Comparison of ENCODE assay signal across 18 cellular contexts in genomic region chr20:50067018-50067417, GRCh38. TPM values are rescaled to one million over a fixed set of nuclear protein-coding genes. Genes with fewer than 3 reads are reported as not detected.
DNase-seq lines count a peak whose midpoint lies in the region; ATAC-seq, FAIRE-seq and TF ChIP-seq lines count a peak whose summit lies in the region.
"Had no signal": no experiment of that assay in that cellular context is flagged by ENCODE, and none has a peak within 500 bp of the region (broad histone marks: within the 10 kb centered on the region; RNA-seq: fewer than 3 reads in every experiment).

No MANE protein-coding gene starts in this region.

- H2AFZ ChIP-seq in HepG2 (ENCODE audit: low read length) (no peak overlapping the region), H1 (ENCODE audit: low read length) (no peak overlapping the region)

- no peak overlapping the region for H3K4me3 ChIP-seq in HepG2 (replicated peaks in 1 of 3; ENCODE audit: insufficient read depth in 1 of 3, low read depth in 2 of 3, low read length in 3 of 3)
- no peak overlapping the region for H3K4me3 ChIP-seq in right lobe of liver
- no peak overlapping the region for H3K4me3 ChIP-seq in H1 (ENCODE audit: extremely low read depth in 1 of 4, insufficient read depth in 2 of 4, low read depth in 3 of 4, low read length in 4 of 4)
- H3K4me3 ChIP-seq: BLaER1 had no signal

- no peak overlapping the region for H3K56ac ChIP-seq in H1 (replicated peaks; ENCODE audit: insufficient read length, low read depth, low read length)

- H3K27ac ChIP-seq in HepG2 (ENCODE audit: extremely low read length, insufficient read depth, low read length) (no peak overlapping the region), right lobe of liver (no peak overlapping the region), H1 (ENCODE audit: low read depth, low read length) (no peak overlapping the region)
- H3K27ac ChIP-seq: BLaER1 had no signal

- H4K20me1 ChIP-seq in HepG2 (ENCODE audit: insufficient read depth, low read length): no peaks in the 10 kb centered on the region
- H4K20me1 ChIP-seq in H1 (replicated peaks in 1 of 2; ENCODE audit: control insufficient read depth in 1 of 2, insufficient read depth in 2 of 2, low read length in 2 of 2): no peaks in the 10 kb centered on the region
- H4K20me1 ChIP-seq: BLaER1 had no signal

- H3K23me2 ChIP-seq in H1 (ENCODE audit: low read depth, low read length): no peaks in the 10 kb centered on the region

- intact Hi-C loops in HepG2 (cut with micrococcal nuclease; ENCODE audit: unreplicated experiment): no loop called here
- intact Hi-C loops in right lobe of liver (cut with DNase I): loop anchor here in 1 of 2 donors (5.0 kb wide), 1 partner anchor 85 kb away; the partner anchor contains the start of gene SNAI1

- H3K79me1 ChIP-seq in H1 (ENCODE audit: low read depth, low read length): no peaks in the 10 kb centered on the region

- peaks cover 0 to 26% of the 10 kb centered on the region in 2 experiments; a peak in 1 of 5 replicates for H3K27me3 ChIP-seq in HepG2 (ENCODE audit: control insufficient read depth in 1 of 2, insufficient read depth in 2 of 2, low read length in 2 of 2)
- H3K27me3 ChIP-seq in right lobe of liver: no peaks in the 10 kb centered on the region
- H3K27me3 ChIP-seq in H1 (replicated peaks in 1 of 4; ENCODE audit: control insufficient read depth in 3 of 4, extremely low read depth in 1 of 4, insufficient read depth in 3 of 4, low read length in 3 of 4): no peaks in the 10 kb centered on the region
- H3K27me3 ChIP-seq: BLaER1 had no signal

- H3K79me2 ChIP-seq in HepG2 (ENCODE audit: insufficient read depth, low read length) (no peaks in the 10 kb centered on the region), H1 (ENCODE audit: control insufficient read depth in 1 of 2, insufficient read depth in 2 of 2, low read length in 2 of 2) (no peaks in the 10 kb centered on the region)

- ATAC-seq in HepG2: no peak
- ATAC-seq in right lobe of liver: no peak
- ATAC-seq in GM18502 (IDR thresholded peaks at IDR 0.05; ENCODE audit: poor library complexity, unreplicated experiment): no peak
- no peak for ATAC-seq in left lobe of liver

- no peak overlapping the region for H2AK5ac ChIP-seq in H1 (ENCODE audit: low read depth, low read length)

- DNase-seq in HepG2 (ENCODE audit: low spot score) (no peak), right lobe of liver (no peak), H1 (ENCODE audit: low read depth in 1 of 2, low spot score in 2 of 2) (no peak), nephron progenitor cell (no peak), type B pancreatic cell (ENCODE audit: extremely low spot score, unreplicated experiment) (no peak), NCI-H2029 treated with DMSO at 0.1 percent for 48 hours (lab: John Stamatoyannopoulos, UW) (no peak), left lobe of liver (ENCODE audit: low spot score) (no peak)
- DNase-seq: 8988T; CD4-positive, alpha-beta memory T cell; DMS153; DMS79; GDM1; GOT3; H9 had no signal

- no peak for TF ChIP-seq POLR2A in HepG2 (IDR thresholded peaks at IDR 0.05; ENCODE audit: insufficient read depth in 1 of 2, low read depth in 2 of 2, low read length in 2 of 2)
- TF ChIP-seq POLR2A in right lobe of liver (IDR thresholded peaks at IDR 0.05): no peak
- no peak for TF ChIP-seq POLR2A in H1 (IDR thresholded peaks at IDR 0.05; ENCODE audit: control extremely low read depth in 1 of 2, low read depth in 2 of 2, low read length in 2 of 2)

- H3K4ac ChIP-seq in H1 (replicated peaks; ENCODE audit: insufficient read length, low read depth, low read length): no peak overlapping the region

- no peak overlapping the region for H3K23ac ChIP-seq in H1 (ENCODE audit: insufficient read length)

- in situ Hi-C loops in HepG2 (cut with HindIII; ENCODE audit: extremely low pct_ligation_motif_present, low pct_unique_long_range_greater_than_20kb): no loop called here

- no peak for TF ChIP-seq RAD21 in HepG2 (CRISPR knock-in tag; IDR thresholded peaks at IDR 0.05)
- TF ChIP-seq RAD21 in H1 (IDR thresholded peaks at IDR 0.05 in 1 of 2, conservative IDR thresholded peaks at IDR 0.05 in 1 of 2; ENCODE audit: low read depth in 2 of 2, low read length in 2 of 2): no peak

- H3K9me3 Mint-ChIP-seq in nephron progenitor cell (no peaks in the 10 kb centered on the region), type B pancreatic cell (no peaks in the 10 kb centered on the region)
- H3K9me3 Mint-ChIP-seq: CD14-positive monocyte; CD4-positive, alpha-beta memory T cell; H9 had no signal

- 0 out of 2 replicates have a peak overlapping the region, but pooled peaks have one; percentile 27 for H2BK12ac ChIP-seq in H1 (ENCODE audit: low read depth, low read length)

- 33% methylated on average over 7 of the region's 7 CpGs for WGBS in HepG2 (ENCODE audit: low lambda C conversion rate)
- WGBS in right lobe of liver (ENCODE audit: insufficient coverage, low coverage, low lambda C conversion rate, missing lambda C conversion rate): 80% methylated on average over 4 of the region's 7 CpGs
- WGBS in H1 (ENCODE audit: extremely low coverage in 1 of 2, insufficient coverage in 1 of 2, insufficient read length in 1 of 2, insufficient replicate concordance in 2 of 2, low coverage in 1 of 2, low lambda C conversion rate in 2 of 2, missing lambda C conversion rate in 1 of 2), 2 experiments: 91% methylated on average over 7 of the region's 7 CpGs; no CpG with 5 or more reads in 1 of the 2 experiments

- no TSS peak for BruUV-seq in HepG2 (replicated peaks; lab: Mats Ljungman, UMichigan)

- no peak overlapping the region for H2BK5ac ChIP-seq in H1 (ENCODE audit: low read depth, low read length)

- peaks cover 57% of the 10 kb centered on the region for H3K4me1 ChIP-seq in HepG2 (ENCODE audit: insufficient read depth, low read length)
- peaks cover 0 to 3% (median 0%) of the 10 kb centered on the region in 4 donors for H3K4me1 ChIP-seq in right lobe of liver
- no peaks in the 10 kb centered on the region; a peak in 2 of 7 replicates for H3K4me1 ChIP-seq in H1 (replicated peaks in 1 of 4; ENCODE audit: control insufficient read depth in 3 of 4, insufficient read depth in 4 of 4, low read length in 3 of 4)

- H4K91ac ChIP-seq in H1 (replicated peaks; ENCODE audit: insufficient read length, low read length): no peak overlapping the region

- H3K36me3 Mint-ChIP-seq in nephron progenitor cell (ENCODE audit: low read depth) (no peaks in the 10 kb centered on the region), type B pancreatic cell (no peaks in the 10 kb centered on the region)
- H3K36me3 Mint-ChIP-seq: CD14-positive monocyte; CD4-positive, alpha-beta memory T cell had no signal

- TF ChIP-seq CTCF in HepG2 (CRISPR knock-in tag; IDR thresholded peaks at IDR 0.05) (no peak), right lobe of liver (IDR thresholded peaks at IDR 0.05) (no peak), H1 (IDR thresholded peaks at IDR 0.05; ENCODE audit: control extremely low read depth in 1 of 3, insufficient read depth in 1 of 3, low read depth in 1 of 3, low read length in 3 of 3) (no peak), nephron progenitor cell (IDR thresholded peaks at IDR 0.05) (no peak), type B pancreatic cell (conservative IDR thresholded peaks at IDR 0.05) (no peak)

- no peaks in the 10 kb centered on the region for H3K9me3 ChIP-seq in HepG2 (ENCODE audit: low read length)
- no peaks in the 10 kb centered on the region for H3K9me3 ChIP-seq in right lobe of liver
- no peaks in the 10 kb centered on the region for H3K9me3 ChIP-seq in H1 (ENCODE audit: insufficient read depth in 2 of 2, low read depth in 1 of 2, low read length in 1 of 2)
- H3K9me3 ChIP-seq: BLaER1 had no signal

- H3K14ac ChIP-seq in H1 (ENCODE audit: insufficient read length): no peak overlapping the region

- CTCF ChIA-PET in HepG2 (lab: Yijun Ruan, JAX; ENCODE audit: low intra/inter-chr PET ratio, low total read pairs): no interaction called here
- CTCF ChIA-PET in H1 (lab: Charles Lee; ENCODE audit: partially characterized antibody): interaction anchor here (1.1 to 21.4 kb wide), 6 partner anchors 8 to 103 kb away, joined by 3 to 514 read pairs (median 6); partner anchors contain the start of gene SNAI1

- no peak overlapping the region for H2BK20ac ChIP-seq in H1 (ENCODE audit: low read length)

- H3K9ac ChIP-seq in HepG2 (ENCODE audit: insufficient read depth, low read depth, low read length): no peak overlapping the region
- no peak overlapping the region for H3K9ac ChIP-seq in H1 (replicated peaks in 1 of 4; ENCODE audit: extremely low read depth in 1 of 4, low read depth in 3 of 4, low read length in 3 of 4)
- H3K9ac ChIP-seq: BLaER1 had no signal

- H3K36me3 ChIP-seq in HepG2 (replicated peaks in 1 of 2; ENCODE audit: control insufficient read depth in 1 of 2, insufficient read depth in 2 of 2, low read length in 2 of 2): no peaks in the 10 kb centered on the region
- H3K36me3 ChIP-seq in right lobe of liver: no peaks in the 10 kb centered on the region
- no peaks in the 10 kb centered on the region for H3K36me3 ChIP-seq in H1 (ENCODE audit: control insufficient read depth in 2 of 4, insufficient read depth in 4 of 4, low read length in 3 of 4)
- H3K36me3 ChIP-seq: BLaER1 had no signal

- H3K4me2 ChIP-seq in HepG2 (ENCODE audit: low read depth, low read length) (no peak overlapping the region), H1 (ENCODE audit: insufficient read depth in 1 of 2, low read depth in 2 of 2, low read length in 2 of 2) (no peak overlapping the region)
- H3K4me2 ChIP-seq: BLaER1 had no signal

- H3K27ac Mint-ChIP-seq in nephron progenitor cell: peak overlapping the region; percentile 54
- peak overlapping the region; percentile 26 for H3K27ac Mint-ChIP-seq in type B pancreatic cell
- H3K27ac Mint-ChIP-seq: CD4-positive, alpha-beta memory T cell had no signal

- FAIRE-seq in HepG2 (lab: Jason Lieb, UNC) (no peak), H1 (lab: Jason Lieb, UNC) (no peak)
- FAIRE-seq: GM12892 had no signal

- H2BK120ac ChIP-seq in H1 (replicated peaks; ENCODE audit: low read depth, low read length): no peak overlapping the region

- TF ChIP-seq EP300 in HepG2 (IDR thresholded peaks at IDR 0.05; ENCODE audit: low read depth in 2 of 2, low read length in 2 of 2) (no peak), HepG2 (CRISPR knock-in tag; IDR thresholded peaks at IDR 0.05; ENCODE audit: borderline replicate concordance) (no peak), H1 (IDR thresholded peaks at IDR 0.05; ENCODE audit: borderline replicate concordance in 1 of 2, low read depth in 2 of 2, low read length in 2 of 2) (no peak)

- H3K4me3 Mint-ChIP-seq in nephron progenitor cell (no peak overlapping the region), type B pancreatic cell (no peak overlapping the region)
- H3K4me3 Mint-ChIP-seq: CD14-positive monocyte; CD4-positive, alpha-beta memory T cell; H9 had no signal

- no peak overlapping the region for H4K8ac ChIP-seq in H1 (ENCODE audit: extremely low read depth, insufficient read depth, low read length)

- no peaks in the 10 kb centered on the region for H3K27me3 Mint-ChIP-seq in nephron progenitor cell (ENCODE audit: low read depth, poor library complexity)
- no peaks in the 10 kb centered on the region for H3K27me3 Mint-ChIP-seq in type B pancreatic cell

- H3K18ac ChIP-seq in H1 (ENCODE audit: extremely low read depth, low read length): no peak overlapping the region

- 0 out of 2 replicates have a peak overlapping the region, but pooled peaks have one; percentile 29 for H2BK15ac ChIP-seq in H1 (ENCODE audit: low read length)

- POLR2A ChIA-PET in HepG2 (lab: Yijun Ruan, JAX) (interaction anchor here (1.4 kb wide), 1 partner anchor 86 kb away, joined by 6 read pairs; no protein-coding TSS in a partner anchor), H1 (lab: Charles Lee; ENCODE audit: partially characterized antibody) (interaction anchor here (19.2 kb wide), 1 partner anchor 83 kb away, joined by 287 read pairs; the partner anchor contains the start of gene SNAI1)

- H3K4me1 Mint-ChIP-seq in nephron progenitor cell (peaks cover 56% of the 10 kb centered on the region), type B pancreatic cell (ENCODE audit: unreplicated experiment) (peaks cover 35% of the 10 kb centered on the region)

- no peak overlapping the region for H4K5ac ChIP-seq in H1 (ENCODE audit: insufficient read length, low read depth, low read length)

RNA-seq across cellular contexts. Expression of gene UBE2V1, which starts 45.9 kb away (rescaled TPM):
- 81.3 and 85.1 TPM in 2 replicates for total RNA-seq in HepG2 (2016; rRNA removed; fragmentation: Illumina TruSeq; extraction: Trizol)
- 39.8 and 41.0 TPM in 2 replicates for total RNA-seq in HepG2 (2016; cell fraction: cytosol; rRNA removed; fragmentation: Illumina TruSeq; extraction: Trizol; ENCODE audit: low read depth)
- 75.7 and 82.4 TPM in 2 replicates for total RNA-seq in HepG2 (2016; cell fraction: insoluble cytoplasmic fraction; rRNA removed; fragmentation: Illumina TruSeq; extraction: Trizol)
- 77.9 and 85.1 TPM in 2 replicates for total RNA-seq in HepG2 (2016; cell fraction: membrane; rRNA removed; fragmentation: Illumina TruSeq; extraction: Trizol)
- total RNA-seq in HepG2 (2016; cell fraction: nucleus; rRNA removed; fragmentation: Illumina TruSeq; extraction: Trizol): 90.9 and 96.1 TPM in 2 replicates
- polyA plus RNA-seq in HepG2 (2011; rRNA removed): 102 and 132 TPM in 2 replicates
- polyA plus RNA-seq in HepG2 (2011; cell fraction: cytosol; rRNA removed): 86.6 and 115 TPM in 2 replicates
- 112 and 127 TPM in 2 replicates for polyA plus RNA-seq in HepG2 (2011; cell fraction: nucleus; rRNA removed)
- 131 and 175 TPM in 2 replicates for polyA plus RNA-seq in HepG2 (2012)
- polyA plus RNA-seq in HepG2 (2016; cell fraction: cytosol; fragmentation: Illumina TruSeq; extraction: Trizol; ENCODE audit: low read depth): 88.5 and 88.7 TPM in 2 replicates
- 203 and 260 TPM in 2 replicates for polyA plus RNA-seq in HepG2 (2016; cell fraction: insoluble cytoplasmic fraction; fragmentation: Illumina TruSeq; extraction: Trizol; ENCODE audit: low read depth)
- polyA plus RNA-seq in HepG2 (2016; cell fraction: membrane; fragmentation: Illumina TruSeq; extraction: Trizol; ENCODE audit: low read depth): 179 and 185 TPM in 2 replicates
- polyA plus RNA-seq in HepG2 (2016; cell fraction: nucleus; fragmentation: Illumina TruSeq; extraction: Trizol; ENCODE audit: insufficient read depth, low read depth): 152 and 171 TPM in 2 replicates
- polyA minus RNA-seq in HepG2 (2011; rRNA and poly(A)+ RNA removed; ENCODE audit: low replicate concordance): 54.3 and 62.1 TPM in 2 replicates
- 50.5 and 51.3 TPM in 2 replicates for polyA minus RNA-seq in HepG2 (2011; cell fraction: cytosol; rRNA and poly(A)+ RNA removed)
- polyA minus RNA-seq in HepG2 (2011; cell fraction: nucleus; rRNA and poly(A)+ RNA removed): 273 and 299 TPM in 2 replicates
- total RNA-seq in right lobe of liver: 10 to 100 TPM; 38.2 to 49.4 (median 44.3) TPM
- 184 and 185 TPM in 2 replicates for total RNA-seq in H1 (2021; fragmentation: NEBNext Ultra II Directional; extraction: Animal tissue kit (Norgen Biotek cat#: 25700))
- 131 and 141 TPM in 2 replicates for polyA plus RNA-seq in H1 (2011; rRNA removed)
- polyA plus RNA-seq in H1 (2011; cell fraction: cytosol; rRNA removed): 114 TPM
- 64.5 TPM for polyA plus RNA-seq in H1 (2011; cell fraction: nucleus; rRNA removed)
- polyA plus RNA-seq in H1 (2012, experiment 1 of 2): 130 to 225 TPM (median 146 TPM) in 4 replicates
- polyA plus RNA-seq in H1 (2012, experiment 2 of 2): 129 TPM
- polyA plus RNA-seq in H1 (2013, experiment 1 of 2): 239 TPM
- polyA plus RNA-seq in H1 (2013, experiment 2 of 2): 238 TPM
- polyA minus RNA-seq in H1 (2011; rRNA and poly(A)+ RNA removed): 96.4 and 107 TPM in 2 replicates
- 47.3 TPM for polyA minus RNA-seq in H1 (2011; cell fraction: cytosol; rRNA and poly(A)+ RNA removed)
- 89.1 TPM for polyA minus RNA-seq in H1 (2011; cell fraction: nucleus; rRNA and poly(A)+ RNA removed)
- total RNA-seq in type B pancreatic cell (ENCODE audit: low replicate concordance): 90.5 and 117 TPM in 2 replicates
- 30.9 TPM for total RNA-seq in left lobe of liver
